ENCODE assay signal across 24 cellular contexts in the genomic region with DNA sequence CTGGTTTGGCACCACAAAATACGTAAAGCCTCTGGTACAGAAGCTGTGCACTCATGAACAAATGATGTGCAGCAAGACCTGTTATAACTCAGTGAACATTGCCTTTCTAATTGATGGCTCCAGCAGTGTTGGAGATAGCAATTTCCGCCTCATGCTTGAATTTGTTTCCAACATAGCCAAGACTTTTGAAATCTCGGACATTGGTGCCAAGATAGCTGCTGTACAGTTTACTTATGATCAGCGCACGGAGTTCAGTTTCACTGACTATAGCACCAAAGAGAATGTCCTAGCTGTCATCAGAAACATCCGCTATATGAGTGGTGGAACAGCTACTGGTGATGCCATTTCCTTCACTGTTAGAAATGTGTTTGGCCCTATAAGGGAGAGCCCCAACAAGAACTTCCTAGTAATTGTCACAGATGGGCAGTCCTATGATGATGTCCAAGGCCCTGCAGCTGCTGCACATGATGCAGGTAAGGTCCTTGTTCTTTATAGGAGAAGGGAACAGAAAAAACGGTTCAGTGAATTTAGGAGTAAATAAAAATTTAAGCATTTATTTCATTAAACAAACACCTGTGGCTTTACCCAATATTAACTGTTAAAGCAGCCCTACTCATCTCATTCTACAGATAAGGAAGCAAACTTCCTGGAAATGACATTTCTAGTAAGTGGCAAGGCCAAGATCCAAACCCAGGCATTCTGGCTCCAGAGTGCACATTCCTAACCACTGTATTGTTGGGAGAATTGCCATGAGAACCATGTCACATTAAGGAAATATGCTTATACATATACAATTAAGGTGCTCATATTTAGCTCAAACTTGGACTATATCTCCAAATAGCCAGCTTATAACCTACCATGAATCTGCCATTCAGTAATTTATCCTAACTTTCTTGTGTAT.
"Had no signal": no experiment of that assay in that cellular context is flagged by ENCODE, and none has a peak within 500 bp of the region (broad histone marks: within the 10 kb centered on the region; RNA-seq: fewer than 3 reads in every experiment).

No MANE protein-coding gene starts in this region.

- H3K9me3 ChIP-seq: esophagus squamous epithelium, left ventricle myocardium inferior, thyroid gland, upper lobe of right lung had no signal

- H3K36me3 ChIP-seq: esophagus squamous epithelium, left ventricle myocardium inferior, neural progenitor cell, thyroid gland, upper lobe of right lung had no signal

- H3K9ac ChIP-seq: neural progenitor cell had no signal

- H3K4me1 ChIP-seq: esophagus squamous epithelium, left ventricle myocardium inferior, neural progenitor cell, thyroid gland, upper lobe of right lung had no signal

- H3K27me3 Mint-ChIP-seq: activated T-helper 17 cell treated with anti-CD3 and anti-CD28 coated beads, Interleukin-2, amount 50 U/mL, for 72 hours; naive thymus-derived CD8-positive, alpha-beta T cell had no signal

- H3K9me3 Mint-ChIP-seq: activated naive CD4-positive, alpha-beta T cell treated with anti-CD3 and anti-CD28 coated beads, Interleukin-2, amount 50 U/mL, for 72 hours; activated T-helper 17 cell treated with anti-CD3 and anti-CD28 coated beads, Interleukin-2, amount 50 U/mL, for 72 hours; immature natural killer cell; mesothelial cell of epicardium; naive thymus-derived CD8-positive, alpha-beta T cell; neural progenitor cell; T-helper 2 cell treated with Interferon-gamma antibody and Interleukin-4, amounts not matched to agents 5 μg/mL and 100 μg/mL, for 36 hours had no signal

- DNase-seq: activated CD4-positive, alpha-beta T cell treated with anti-CD3 and anti-CD28 coated beads for 1 hour; activated T-cell treated with anti-CD3 and anti-CD28 coated beads, Interleukin-2, amount 50 U/mL, for 1 hour; aorta; cerebellar nuclear complex; esophagus squamous epithelium; foreskin melanocyte; immature natural killer cell; left ventricle myocardium inferior; naive thymus-derived CD8-positive, alpha-beta T cell; posterior cingulate gyrus; stimulated activated CD4-positive, alpha-beta T cell treated with anti-CD3 and anti-CD28 coated beads, Interleukin-15, amount 100 ng/mL, for 24 hours; stimulated activated CD4-positive, alpha-beta T cell treated with anti-CD3 and anti-CD28 coated beads, Interleukin-4, amount 100 ng/mL, for 1 hour; stimulated activated naive CD8-positive, alpha-beta T cell treated with anti-CD3 and anti-CD28 coated beads, Interleukin-15, Interleukin-2, amounts not matched to agents 100 U/mL and 50 U/mL, for 24 hours; thyroid gland; upper lobe of right lung had no signal

- H3K79me2 ChIP-seq: hepatocyte had no signal

- H3K4me3 Mint-ChIP-seq: activated T-helper 17 cell treated with anti-CD3 and anti-CD28 coated beads, Interleukin-2, amount 50 U/mL, for 72 hours; immature natural killer cell; mesothelial cell of epicardium; naive thymus-derived CD8-positive, alpha-beta T cell; neural progenitor cell; T-helper 2 cell treated with Interferon-gamma antibody and Interleukin-4, amounts not matched to agents 5 μg/mL and 100 μg/mL, for 36 hours had no signal

- H3K4me1 Mint-ChIP-seq: activated T-helper 17 cell treated with anti-CD3 and anti-CD28 coated beads, Interleukin-2, amount 50 U/mL, for 72 hours; immature natural killer cell; mesothelial cell of epicardium; naive thymus-derived CD8-positive, alpha-beta T cell; neural progenitor cell had no signal

- H3K36me3 Mint-ChIP-seq: activated naive CD4-positive, alpha-beta T cell treated with anti-CD3 and anti-CD28 coated beads, Interleukin-2, amount 50 U/mL, for 72 hours; immature natural killer cell; mesothelial cell of epicardium; naive thymus-derived CD8-positive, alpha-beta T cell; neural progenitor cell had no signal

- H3K27me3 ChIP-seq: esophagus squamous epithelium, hepatocyte, neural progenitor cell, thyroid gland, upper lobe of right lung had no signal

- H3K27ac ChIP-seq: coronary artery, esophagus squamous epithelium, hepatocyte, left ventricle myocardium inferior, neural progenitor cell, thyroid gland, upper lobe of right lung had no signal

- H3K4me3 ChIP-seq: coronary artery, esophagus squamous epithelium, hepatocyte, left ventricle myocardium inferior, neural progenitor cell, smooth muscle cell, thyroid gland, upper lobe of right lung had no signal

- H2AFZ ChIP-seq: hepatocyte, neural progenitor cell had no signal

- H3K27ac Mint-ChIP-seq: activated naive CD4-positive, alpha-beta T cell treated with anti-CD3 and anti-CD28 coated beads, Interleukin-2, amount 50 U/mL, for 72 hours; activated T-helper 17 cell treated with anti-CD3 and anti-CD28 coated beads, Interleukin-2, amount 50 U/mL, for 72 hours; immature natural killer cell; mesothelial cell of epicardium; neural progenitor cell; T-helper 2 cell treated with Interferon-gamma antibody and Interleukin-4, amounts not matched to agents 5 μg/mL and 100 μg/mL, for 36 hours had no signal

- ATAC-seq: activated naive CD4-positive, alpha-beta T cell treated with anti-CD3 and anti-CD28 coated beads, Interleukin-2, amount 50 U/mL, for 72 hours; activated T-helper 17 cell treated with anti-CD3 and anti-CD28 coated beads, Interleukin-2, amount 50 U/mL, for 72 hours; naive thymus-derived CD8-positive, alpha-beta T cell; sciatic nerve; stimulated activated naive CD8-positive, alpha-beta T cell treated with anti-CD3 and anti-CD28 coated beads, Interleukin-15, Interleukin-2, amounts not matched to agents 100 U/mL and 50 U/mL, for 24 hours; upper lobe of right lung had no signal

- H3K4me2 ChIP-seq: hepatocyte, neural progenitor cell, smooth muscle cell had no signal
